In the genomic region with DNA sequence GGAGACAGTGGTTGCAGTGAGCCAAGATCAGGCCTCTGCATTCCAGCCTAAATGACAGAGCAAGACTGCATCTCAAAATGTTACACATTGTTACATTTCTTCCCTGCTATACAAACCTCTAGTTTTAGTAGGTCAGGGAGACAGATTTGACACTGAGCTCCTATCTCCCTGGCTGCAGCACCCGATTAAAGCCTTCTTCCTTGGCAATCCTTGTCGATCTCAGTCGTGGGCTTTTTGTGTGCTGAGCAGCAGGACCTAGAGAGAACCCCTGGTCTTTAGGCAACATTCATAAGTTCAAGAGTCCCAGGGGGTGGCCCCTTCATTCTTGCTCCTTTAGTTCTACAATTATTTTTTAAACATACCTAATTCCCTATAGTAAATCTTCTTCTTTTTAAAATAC, we compare ENCODE assay signal across 1 cellular context.
TF ChIP-seq lines count a peak whose summit lies in the region.

No MANE protein-coding gene starts in this region.

TF ChIP-seq in HepG2, 621 proteins besides CTCF, POLR2A, EP300 and RAD21:
- no peak for TF ChIP-seq KIAA2018 (CRISPR knock-in tag; IDR thresholded peaks at IDR 0.05; ENCODE audit: borderline replicate concordance)
- peak; percentile 100 for TF ChIP-seq ZNF124 (CRISPR knock-in tag; IDR thresholded peaks at IDR 0.05)
